ENCODE assay signal across 9 cellular contexts in the genomic region with DNA sequence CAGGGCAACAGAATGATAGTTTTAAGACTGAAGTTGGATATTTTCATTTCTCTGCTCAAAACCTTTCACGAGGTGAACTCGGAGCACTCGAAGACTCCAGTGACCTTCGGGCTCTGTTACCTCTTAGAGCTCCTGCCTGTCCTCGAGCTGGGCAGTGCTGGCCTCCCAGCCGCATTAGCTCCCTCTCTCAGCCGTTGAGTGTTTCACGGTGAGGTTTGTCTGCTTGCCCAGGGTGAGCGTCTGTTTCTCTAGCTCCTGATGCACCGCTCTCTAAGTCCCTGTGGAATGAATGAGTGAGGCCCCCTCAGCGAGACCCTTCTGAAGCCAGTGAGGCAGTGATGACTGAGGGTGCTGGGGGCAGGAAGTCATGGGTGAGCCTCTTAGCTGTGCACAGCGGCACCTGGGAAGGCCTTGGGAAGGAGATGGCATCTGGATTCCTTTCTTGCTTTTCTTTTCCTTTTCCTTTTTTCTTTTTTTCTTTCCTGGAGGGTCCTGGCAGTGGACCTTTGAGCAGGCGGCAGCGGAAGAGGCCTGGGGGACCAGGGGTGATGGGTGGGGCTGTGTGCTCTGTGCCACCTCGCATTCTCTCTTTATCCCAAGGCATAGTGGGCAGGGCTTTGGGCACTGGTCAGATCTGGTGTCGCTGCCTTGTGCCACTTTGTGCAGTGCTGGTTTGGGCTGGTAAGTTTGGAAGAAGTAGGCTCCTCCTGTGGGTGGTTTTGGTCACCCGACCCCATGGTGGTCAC. TPM values are rescaled to one million over a fixed set of nuclear protein-coding genes. Genes with fewer than 3 reads are reported as not detected.
DNase-seq lines count a peak whose midpoint lies in the region; ATAC-seq, FAIRE-seq and TF ChIP-seq lines count a peak whose summit lies in the region.
"Had no signal": no experiment of that assay in that cellular context is flagged by ENCODE, and none has a peak within 500 bp of the region (broad histone marks: within the 10 kb centered on the region; RNA-seq: fewer than 3 reads in every experiment).

No MANE protein-coding gene starts in this region.

- in situ Hi-C loops in Panc1 (cut with HindIII; ENCODE audit: low pct_unique_long_range_greater_than_20kb, low sequenced_read_pairs): no loop called here

- no peaks in the 10 kb centered on the region for H3K27me3 ChIP-seq in Panc1 (ENCODE audit: control insufficient read depth, insufficient read depth, low read length)
- peaks cover 9% of the 10 kb centered on the region for H3K27me3 ChIP-seq in fibroblast of lung (ENCODE audit: control insufficient read depth, insufficient read depth, low read length)
- no peaks in the 10 kb centered on the region for H3K27me3 ChIP-seq in small intestine (ENCODE audit: control insufficient read depth in 2 of 2, insufficient read depth in 2 of 2, low read length in 2 of 2)
- H3K27me3 ChIP-seq in prostate gland (replicated peaks; ENCODE audit: insufficient read depth): no peaks in the 10 kb centered on the region

- no TSS peak for BruUV-seq in Panc1 (replicated peaks; lab: Mats Ljungman, UMichigan)

- no peaks in the 10 kb centered on the region for H3K9me3 ChIP-seq in Panc1 (ENCODE audit: control insufficient read depth, insufficient read depth, low read depth, low read length)
- H3K9me3 ChIP-seq in fibroblast of lung (ENCODE audit: control insufficient read depth, insufficient read depth, low read depth, low read length): no peaks in the 10 kb centered on the region
- H3K9me3 ChIP-seq in small intestine (ENCODE audit: control insufficient read depth, low read depth): no peaks in the 10 kb centered on the region
- H3K9me3 ChIP-seq in prostate gland: no peaks in the 10 kb centered on the region

- H3K79me2 ChIP-seq in fibroblast of lung (ENCODE audit: control insufficient read depth, insufficient read depth, low read length): peaks cover 46% of the 10 kb centered on the region

- WGBS in small intestine, 3 donors: 37 to 61% (median 49%) methylated on average over 17 of the region's 17 CpGs
- 72% methylated on average over 17 of the region's 17 CpGs for WGBS in prostate gland

- peak overlapping the region; percentile 86 to 94 for H3K4me3 ChIP-seq in Panc1 (ENCODE audit: low read depth in 2 of 2, low read length in 2 of 2)
- H3K4me3 ChIP-seq in fibroblast of lung (replicated peaks in 1 of 4; ENCODE audit: control extremely low read depth in 1 of 4, insufficient read depth in 1 of 4, low read depth in 3 of 4, low read length in 4 of 4): peak overlapping the region in 3 of 4 experiments; percentile 14 to 25 (median 19)
- H3K4me3 ChIP-seq in small intestine (ENCODE audit: low read depth in 1 of 2, low read length in 2 of 2): peak overlapping the region in 1 of 2 donors; percentile 29
- H3K4me3 ChIP-seq in prostate gland: no peak overlapping the region

- no peaks in the 10 kb centered on the region for H3K9me3 Mint-ChIP-seq in activated CD8-positive, alpha-beta memory T cell treated with anti-CD3 and anti-CD28 coated beads, Interleukin-2, amount 10 ng/mL, durations not matched to agents 7 days and 5 days (ENCODE audit: low read depth)

- no peak for DNase-seq in activated CD8-positive, alpha-beta memory T cell treated with anti-CD3 and anti-CD28 coated beads, Interleukin-2, amount 10 ng/mL, durations not matched to agents 7 days and 5 days
- DNase-seq in activated CD8-positive, alpha-beta memory T cell treated with anti-CD3 and anti-CD28 coated beads, Interleukin-2, amount 50 U/mL, for 48 hours: no peak
- DNase-seq in Panc1 (ENCODE audit: low read depth, low spot score) (no peak), fibroblast of lung (ENCODE audit: low read depth in 2 of 2) (no peak), small intestine (peak; percentile 32), prostate gland (ENCODE audit: low spot score) (no peak)

- CTCF ChIA-PET in activated CD8-positive, alpha-beta memory T cell treated with anti-CD3 and anti-CD28 coated beads, Interleukin-2, amount 10 ng/mL, durations not matched to agents 7 days and 5 days (lab: Charles Lee): interaction anchor here (1.8 to 5.5 kb wide), 4 partner anchors 10 to 472 kb away, joined by 5 to 46 read pairs (median 9); no protein-coding TSS in a partner anchor
- CTCF ChIA-PET in Panc1 (lab: Charles Lee): no interaction called here

- ATAC-seq in activated CD8-positive, alpha-beta memory T cell treated with anti-CD3 and anti-CD28 coated beads, Interleukin-2, amount 10 ng/mL, durations not matched to agents 7 days and 5 days: no peak
- ATAC-seq in Panc1 (no peak), HG03045 (IDR thresholded peaks at IDR 0.05; ENCODE audit: unreplicated experiment) (no peak), GM21360 (IDR thresholded peaks at IDR 0.05; ENCODE audit: unreplicated experiment) (no peak)
- ATAC-seq: sciatic nerve had no signal

- H2AFZ ChIP-seq in fibroblast of lung (ENCODE audit: low read length): no peak overlapping the region

- TF ChIP-seq POLR2A in prostate gland (IDR thresholded peaks at IDR 0.05): no peak

- intact Hi-C loops in Panc1 (cut with micrococcal nuclease; ENCODE audit: unreplicated experiment): no loop called here
- intact Hi-C loops in prostate gland (cut with DNase I): no loop called here

- no peak overlapping the region for H3K27ac Mint-ChIP-seq in activated CD8-positive, alpha-beta memory T cell treated with anti-CD3 and anti-CD28 coated beads, Interleukin-2, amount 10 ng/mL, durations not matched to agents 7 days and 5 days

- peak overlapping the region; percentile 44 for H3K4me3 Mint-ChIP-seq in activated CD8-positive, alpha-beta memory T cell treated with anti-CD3 and anti-CD28 coated beads, Interleukin-2, amount 10 ng/mL, durations not matched to agents 7 days and 5 days

- peaks cover 38% of the 10 kb centered on the region for H3K4me1 Mint-ChIP-seq in activated CD8-positive, alpha-beta memory T cell treated with anti-CD3 and anti-CD28 coated beads, Interleukin-2, amount 10 ng/mL, durations not matched to agents 7 days and 5 days

- peaks cover 18% of the 10 kb centered on the region for H3K4me1 ChIP-seq in Panc1 (ENCODE audit: control insufficient read depth, insufficient read depth, low read length)
- peaks cover 4% of the 10 kb centered on the region for H3K4me1 ChIP-seq in fibroblast of lung (ENCODE audit: control insufficient read depth, extremely low read depth, insufficient read depth, low read length)
- peaks cover 7 to 10% of the 10 kb centered on the region in 2 donors for H3K4me1 ChIP-seq in small intestine (ENCODE audit: control insufficient read depth in 2 of 2, insufficient read depth in 1 of 2, low read depth in 1 of 2, low read length in 1 of 2)
- no peaks in the 10 kb centered on the region for H3K4me1 ChIP-seq in prostate gland (replicated peaks)

- H3K9ac ChIP-seq in fibroblast of lung (ENCODE audit: insufficient read depth, low read length): no peak overlapping the region

- TF ChIP-seq CTCF in Panc1 (IDR thresholded peaks at IDR 0.05) (no peak), fibroblast of lung (conservative IDR thresholded peaks at IDR 0.05 in 1 of 2, IDR thresholded peaks at IDR 0.05 in 1 of 2; ENCODE audit: low read depth in 1 of 2, low read length in 2 of 2) (no peak), prostate gland (IDR thresholded peaks at IDR 0.05) (no peak)

- no peak for FAIRE-seq in small intestine (lab: Jason Lieb, UNC)

- H3K27me3 Mint-ChIP-seq in activated CD8-positive, alpha-beta memory T cell treated with anti-CD3 and anti-CD28 coated beads, Interleukin-2, amount 10 ng/mL, durations not matched to agents 7 days and 5 days: peaks cover 10% of the 10 kb centered on the region

- H3K36me3 Mint-ChIP-seq in activated CD8-positive, alpha-beta memory T cell treated with anti-CD3 and anti-CD28 coated beads, Interleukin-2, amount 10 ng/mL, durations not matched to agents 7 days and 5 days: peaks cover 15% of the 10 kb centered on the region

- H3K36me3 ChIP-seq in Panc1 (ENCODE audit: control insufficient read depth, insufficient read depth, low read length) (no peaks in the 10 kb centered on the region; the same call in 1 of the 2 replicates), fibroblast of lung (ENCODE audit: control insufficient read depth, insufficient read depth, low read length) (peaks cover 8% of the 10 kb centered on the region), small intestine (ENCODE audit: control insufficient read depth in 2 of 2, insufficient read depth in 2 of 2, low read length in 2 of 2) (peaks cover 0 to 4% of the 10 kb centered on the region in 2 donors), prostate gland (no peaks in the 10 kb centered on the region)

- peak overlapping the region; percentile 68 for H3K4me2 ChIP-seq in fibroblast of lung (ENCODE audit: extremely low read depth, insufficient read depth, low read length)

- POLR2A ChIA-PET in Panc1 (lab: Charles Lee): interaction anchor here (0.6 kb wide), 2 partner anchors 19 to 50 kb away, joined by 3 to 6 read pairs; no protein-coding TSS in a partner anchor

- H3K27ac ChIP-seq in Panc1 (ENCODE audit: low read length) (peak overlapping the region; percentile 88), fibroblast of lung (ENCODE audit: insufficient read depth, low read length) (no peak overlapping the region), small intestine (ENCODE audit: low read depth in 1 of 2, low read length in 1 of 2) (peak overlapping the region in 1 of 2 donors; percentile 17), prostate gland (no peak overlapping the region)

- no peaks in the 10 kb centered on the region for H4K20me1 ChIP-seq in fibroblast of lung (ENCODE audit: control insufficient read depth, extremely low read depth, insufficient read depth, low read length)

RNA-seq across cellular contexts. Expression of gene PSMG4, which starts 2.2 kb away (rescaled TPM):
- 10 to 100 TPM; 24.4 TPM for total RNA-seq in activated CD8-positive, alpha-beta memory T cell treated with anti-CD3 and anti-CD28 coated beads, Interleukin-2, amount 10 ng/mL, durations not matched to agents 7 days and 5 days
- total RNA-seq in Panc1 (2021; ENCODE audit: unreplicated experiment): 27.0 TPM
- polyA plus RNA-seq in Panc1 (2012; ENCODE audit: insufficient read length): 56.3 TPM
- total RNA-seq in fibroblast of lung: 24.4 and 34.2 TPM in 2 replicates
- polyA plus RNA-seq in fibroblast of lung: 12.5 and 17.5 TPM in 2 replicates
- polyA plus RNA-seq in fibroblast of lung (2012): 22.5 and 34.9 TPM in 2 replicates
- polyA minus RNA-seq in fibroblast of lung (ENCODE audit: low replicate concordance): 7.3 and 21.7 TPM in 2 replicates
- polyA plus RNA-seq in small intestine: 10 to 100 TPM; 24.8 to 43.8 (median 42.0) TPM
- 10 to 100 TPM; 20.8 to 30.1 TPM for total RNA-seq in prostate gland

RNA-seq across cellular contexts. Expression of gene TUBB2B, which starts 33.5 kb away (rescaled TPM):
- total RNA-seq in activated CD8-positive, alpha-beta memory T cell treated with anti-CD3 and anti-CD28 coated beads, Interleukin-2, amount 10 ng/mL, durations not matched to agents 7 days and 5 days: not detected
- total RNA-seq in Panc1 (2021; ENCODE audit: unreplicated experiment): 22.7 TPM
- polyA plus RNA-seq in Panc1 (2012; ENCODE audit: insufficient read length): 43.9 TPM
- 3.8 and 5.1 TPM in 2 replicates for total RNA-seq in fibroblast of lung
- polyA plus RNA-seq in fibroblast of lung: 3.4 and 5.2 TPM in 2 replicates
- polyA plus RNA-seq in fibroblast of lung (2012): 4.4 and 5.9 TPM in 2 replicates
- 9.3 and 12.1 TPM in 2 replicates for polyA minus RNA-seq in fibroblast of lung (ENCODE audit: low replicate concordance)
- 10 to 100 TPM in 1 of 3 donors, 1 to 10 TPM in 2; 3.4 to 23.1 (median 7.6) TPM for polyA plus RNA-seq in small intestine
- total RNA-seq in prostate gland: 1 to 10 TPM; 3.9 to 4.5 TPM

Comparison
In these comparisons a context has a peak if more than half of its experiments do, and no peak if none do; other contexts are left out.
1. H3K4me3 ChIP-seq: peak in Panc1 (2 of 2) and fibroblast of lung (3 of 4); none in prostate gland (0 of 2).